In genomic region chr15:60376677-60377095, GRCh38 we compare ENCODE assay signal across 13 cellular contexts. TPM values are rescaled to one million over a fixed set of nuclear protein-coding genes. Genes with fewer than 3 reads are reported as not detected.
A peak's percentile ranks its signal among the peaks of the same experiment; 100 is the strongest.
DNase-seq lines count a peak whose midpoint lies in the region; ATAC-seq and TF ChIP-seq lines count a peak whose summit lies in the region.
"Had no signal": no experiment of that assay in that cellular context is flagged by ENCODE, and none has a peak within 500 bp of the region (broad histone marks: within the 10 kb centered on the region; RNA-seq: fewer than 3 reads in every experiment).

No MANE protein-coding gene starts in this region.

- H3K4me3 ChIP-seq in GM23248 = no peak overlapping the region
- H3K4me3 ChIP-seq in fibroblast of mammary gland (ENCODE audit: control insufficient read depth, low read depth, low read length) = no peak overlapping the region
- no peak overlapping the region for H3K4me3 ChIP-seq in smooth muscle cell
- H3K4me3 ChIP-seq: HAP-1 had no signal

- H3K27ac ChIP-seq in GM23248 = peak overlapping the region; percentile 100
- H3K27ac ChIP-seq in RWPE1 = peak overlapping the region; percentile 93
- H3K27ac ChIP-seq in smooth muscle cell (ENCODE audit: low read depth) = peak overlapping the region; percentile 99

- no peak overlapping the region for H2AFZ ChIP-seq in GM23248
- no peak overlapping the region for H2AFZ ChIP-seq in smooth muscle cell (ENCODE audit: low read depth)

- H3K27me3 ChIP-seq in GM23248 (replicated peaks; ENCODE audit: insufficient read depth) (no peaks in the 10 kb centered on the region), smooth muscle cell (ENCODE audit: low read depth) (no peaks in the 10 kb centered on the region)

- no peaks in the 10 kb centered on the region for H3K9me2 ChIP-seq in GM23248 (ENCODE audit: insufficient read depth)

- 17 to 27% methylated on average over 12 of the region's 12 CpGs for WGBS in GM23248 (ENCODE audit: low coverage in 1 of 2, low lambda C conversion rate in 2 of 2, missing lambda C conversion rate in 2 of 2), 2 experiments
- WGBS in smooth muscle cell (ENCODE audit: low lambda C conversion rate) = 89% methylated on average over 12 of the region's 12 CpGs

- CTCF ChIA-PET in RWPE1 (lab: Yijun Ruan, JAX) = interaction anchor here (1.2 kb wide), 1 partner anchor 50 kb away, joined by 3 read pairs; no protein-coding TSS in a partner anchor

- peaks cover 95% of the 10 kb centered on the region for H3F3A ChIP-seq in GM23248 (ENCODE audit: insufficient read depth)
- peaks cover 76% of the 10 kb centered on the region for H3F3A ChIP-seq in smooth muscle cell (ENCODE audit: low read depth)

- POLR2A ChIA-PET in RWPE1 (lab: Yijun Ruan, JAX; ENCODE audit: low non-redundant PET) = no interaction called here

- ATAC-seq in GM21737 (IDR thresholded peaks at IDR 0.05; ENCODE audit: unreplicated experiment) (no peak), HG02588 (IDR thresholded peaks at IDR 0.05; ENCODE audit: unreplicated experiment) (no peak), GM21447 (IDR thresholded peaks at IDR 0.05; ENCODE audit: unreplicated experiment) (no peak)
- ATAC-seq: activated CD4-positive, CD25-positive, alpha-beta regulatory T cell treated with anti-CD3 and anti-CD28 coated beads, Interleukin-2, amount 50 U/mL, for 24 hours; activated T-helper 17 cell treated with anti-CD3 and anti-CD28 coated beads, Interleukin-2, amount 50 U/mL, for 72 hours had no signal

- H3K4me1 ChIP-seq in GM23248 (ENCODE audit: insufficient read depth) (peaks cover 96% of the 10 kb centered on the region), smooth muscle cell (ENCODE audit: low read depth) (peaks cover 72% of the 10 kb centered on the region)

- no peak for TF ChIP-seq CTCF in RWPE1 (conservative IDR thresholded peaks at IDR 0.05; ENCODE audit: low read depth)
- TF ChIP-seq CTCF in fibroblast of mammary gland (conservative IDR thresholded peaks at IDR 0.05; ENCODE audit: control insufficient read depth, insufficient read depth, low read depth, low read length) = no peak
- no peak for TF ChIP-seq CTCF in smooth muscle cell (IDR thresholded peaks at IDR 0.05; ENCODE audit: borderline replicate concordance, insufficient read depth, poor library complexity, severe bottlenecking)

- H4K20me1 ChIP-seq in GM23248 (ENCODE audit: insufficient read depth) (no peaks in the 10 kb centered on the region), smooth muscle cell (ENCODE audit: low read depth) (peaks cover 75% of the 10 kb centered on the region)

- H3K4me2 ChIP-seq in GM23248 (ENCODE audit: unreplicated experiment) (peak overlapping the region; percentile 67), smooth muscle cell (peak overlapping the region; percentile 29)

- DNase-seq in GM23248 = peak; percentile 73
- no peak for DNase-seq in RWPE1 (ENCODE audit: low spot score)
- peak; percentile 73 for DNase-seq in fibroblast of mammary gland (ENCODE audit: low read depth)
- no peak for DNase-seq in smooth muscle cell (lab: John Stamatoyannopoulos, UW; ENCODE audit: unreplicated experiment)
- no peak for DNase-seq in NCI-H1930 (lab: John Stamatoyannopoulos, UW)
- DNase-seq: caudate nucleus, NCI-H526 had no signal

- H3K36me3 ChIP-seq in GM23248 (ENCODE audit: low read depth) (peaks cover 71% of the 10 kb centered on the region), smooth muscle cell (ENCODE audit: low read depth) (no peaks in the 10 kb centered on the region)

- H3K9ac ChIP-seq in GM23248 (peak overlapping the region; percentile 99), smooth muscle cell (ENCODE audit: low read depth) (no peak overlapping the region)

- in situ Hi-C loops in GM23248 (cut with MboI) = no loop called here

- H3K79me2 ChIP-seq in GM23248 (ENCODE audit: insufficient read depth) (peaks cover 81% of the 10 kb centered on the region), smooth muscle cell (ENCODE audit: low read depth) (peaks cover 70% of the 10 kb centered on the region)

- no peaks in the 10 kb centered on the region for H3K9me3 ChIP-seq in GM23248 (ENCODE audit: low read depth)
- H3K9me3 ChIP-seq in smooth muscle cell (replicated peaks; ENCODE audit: low read depth) = no peaks in the 10 kb centered on the region
- H3K9me3 ChIP-seq: HAP-1 had no signal

RNA-seq across cellular contexts. Expression of gene ANXA2, which starts 21.1 kb away (rescaled TPM):
- total RNA-seq in GM23248 (2014; rRNA removed; shearing (Covaris generic)) = 4,470 and 4,692 TPM in 2 replicates
- polyA plus RNA-seq in GM23248 (2016; fragmentation: Nextera tagmentation; extraction: Ambion mirVana) (6,052 and 6,251 TPM in 2 replicates), smooth muscle cell (2,665 and 3,194 TPM in 2 replicates)
- total RNA-seq in smooth muscle cell = 2,380 and 2,477 TPM in 2 replicates

Comparison
In these comparisons a context has a peak if more than half of its experiments do, and no peak if none do; other contexts are left out.
1. DNase-seq: peak in GM23248 (single experiment) and fibroblast of mammary gland (single experiment); none in RWPE1 (single experiment), smooth muscle cell (single experiment) and NCI-H1930 (0 of 2).
2. Peak in every context shown above with its lines, with median percentiles within 50 percentile points of each other: H3K27ac ChIP-seq.